ENCODE assay signal across 19 cellular contexts in genomic region chrX:9114245-9114644, GRCh38.
"Had no signal": no experiment of that assay in that cellular context is flagged by ENCODE, and none has a peak within 500 bp of the region (broad histone marks: within the 10 kb centered on the region; RNA-seq: fewer than 3 reads in every experiment).

No MANE protein-coding gene starts in this region.

- H3K9me3 ChIP-seq: esophagus squamous epithelium, gastroesophageal sphincter, left ventricle myocardium inferior, pancreas had no signal

- H3K27me3 ChIP-seq: esophagus squamous epithelium, gastroesophageal sphincter, neural progenitor cell, pancreas had no signal

- H3K4me2 ChIP-seq: neural progenitor cell had no signal

- H3K4me1 ChIP-seq: esophagus squamous epithelium, gastroesophageal sphincter, left ventricle myocardium inferior, neural progenitor cell, pancreas had no signal

- ATAC-seq: gastroesophageal sphincter; natural killer cell treated with Interleukin-12 subunit alpha and Interleukin-12 subunit beta and Interleukin-15 and Interleukin-18, amount 100 ng/mL, for 72 hours; pancreas; right cardiac atrium had no signal

- H3K9ac ChIP-seq: neural progenitor cell had no signal

- H3K36me3 ChIP-seq: esophagus squamous epithelium, gastroesophageal sphincter, left ventricle myocardium inferior, neural progenitor cell, pancreas had no signal

- H3K4me3 ChIP-seq: esophagus squamous epithelium, gastroesophageal sphincter, left ventricle myocardium inferior, lung, neural progenitor cell, pancreas had no signal

- H3K27ac ChIP-seq: esophagus squamous epithelium, gastroesophageal sphincter, left ventricle myocardium inferior, neural progenitor cell, pancreas had no signal

- H2AFZ ChIP-seq: neural progenitor cell had no signal

- DNase-seq: dermis blood vessel endothelial cell; esophagus squamous epithelium; foreskin fibroblast; glutamatergic neuron; islet precursor cell; left ventricle myocardium inferior; mesenchymal stem cell; midbrain; nucleus accumbens; pancreas; right cardiac atrium; small intestine; stimulated activated CD4-positive, alpha-beta T cell treated with anti-CD3 and anti-CD28 coated beads, Interleukin-12 subunit alpha, Interleukin-12 subunit beta, amount 100 ng/mL, for 4 hours; stimulated activated naive CD4-positive, alpha-beta T cell treated with Interleukin-2 at 50 U/mL for 16 hours; trophoblast cell had no signal
